Comparison of ENCODE assay signal across 14 cellular contexts in genomic region chr12:93375906-93376305, GRCh38. TPM values are rescaled to one million over a fixed set of nuclear protein-coding genes. Genes with fewer than 3 reads are reported as not detected.
DNase-seq lines count a peak whose midpoint lies in the region; ATAC-seq and TF ChIP-seq lines count a peak whose summit lies in the region.
"Had no signal": no experiment of that assay in that cellular context is flagged by ENCODE, and none has a peak within 500 bp of the region (broad histone marks: within the 10 kb centered on the region; RNA-seq: fewer than 3 reads in every experiment).

No MANE protein-coding gene starts in this region.

- DNase-seq in CD8-positive, alpha-beta memory T cell, result no peak
- no peak for DNase-seq in SK-N-MC (ENCODE audit: low read depth, low spot score)
- no peak for DNase-seq in right cardiac atrium
- no peak for DNase-seq in psoas muscle
- no peak for DNase-seq in activated effector memory CD4-positive, alpha-beta T cell treated with Interleukin-2 at 50 U/mL for 16 hours
- DNase-seq in Kasumi-1 (lab: John Stamatoyannopoulos, UW), result no peak
- DNase-seq: activated CD4-positive, alpha-beta T cell treated with anti-CD3 and anti-CD28 coated beads, Interleukin-2, amount 50 U/mL, for 48 hours; DMS79 treated with DMSO at 0.1 percent for 48 hours; NCI-H446; T1000 had no signal

- H3K9me3 ChIP-seq in CD8-positive, alpha-beta memory T cell (ENCODE audit: low read length), result no peaks in the 10 kb centered on the region
- H3K9me3 ChIP-seq in SK-N-MC (ENCODE audit: low read depth, low read length) (no peaks in the 10 kb centered on the region), right cardiac atrium (ENCODE audit: control insufficient read depth, low read length) (no peaks in the 10 kb centered on the region), psoas muscle (no peaks in the 10 kb centered on the region)

- H3K9ac ChIP-seq in SK-N-MC (ENCODE audit: insufficient read length), result no peak overlapping the region
- H3K9ac ChIP-seq: parathyroid adenoma had no signal

- WGBS in right cardiac atrium, result 93% methylated on average over 6 of the region's 6 CpGs
- WGBS in psoas muscle, 3 donors, result 87 to 95% (median 88%) methylated on average over 6 of the region's 6 CpGs

- no peak overlapping the region for H3K4me3 ChIP-seq in CD8-positive, alpha-beta memory T cell (ENCODE audit: low read length)
- H3K4me3 ChIP-seq in SK-N-MC (peak overlapping the region; percentile 97), right cardiac atrium (ENCODE audit: low read length) (peak overlapping the region; percentile 67), psoas muscle (peak overlapping the region; percentile 78)

- H3K36me3 ChIP-seq in CD8-positive, alpha-beta memory T cell (ENCODE audit: insufficient read depth, low read length), result no peaks in the 10 kb centered on the region
- H3K36me3 ChIP-seq in SK-N-MC (ENCODE audit: insufficient read depth, low read length), result peaks cover 4% of the 10 kb centered on the region; the same call in 1 of the 2 replicates
- H3K36me3 ChIP-seq in psoas muscle (ENCODE audit: insufficient read depth in 1 of 2, low read depth in 1 of 2), result no peaks in the 10 kb centered on the region

- H3K36me3 Mint-ChIP-seq in CD8-positive, alpha-beta memory T cell, result peaks cover 0 to 9% (median 0%) of the 10 kb centered on the region in 3 donors

- H3K4me1 ChIP-seq in CD8-positive, alpha-beta memory T cell (ENCODE audit: insufficient read depth, low read length), result peaks cover 18% of the 10 kb centered on the region
- peaks cover 2% of the 10 kb centered on the region for H3K4me1 ChIP-seq in right cardiac atrium (ENCODE audit: control insufficient read depth, insufficient read depth, low read length)
- peaks cover 46% of the 10 kb centered on the region for H3K4me1 ChIP-seq in psoas muscle

- H3K27ac ChIP-seq in CD8-positive, alpha-beta memory T cell (ENCODE audit: low read depth, low read length), result peak overlapping the region; percentile 64
- H3K27ac ChIP-seq in SK-N-MC (no peak overlapping the region), right cardiac atrium (ENCODE audit: low read length) (peak overlapping the region; percentile 48), psoas muscle (peak overlapping the region; percentile 92)
- H3K27ac ChIP-seq: parathyroid adenoma had no signal

- no peak for TF ChIP-seq CTCF in psoas muscle (IDR thresholded peaks at IDR 0.05)

- H3K27me3 Mint-ChIP-seq in CD8-positive, alpha-beta memory T cell, result peaks cover under 1 to 4% of the 10 kb centered on the region in 2 donors

- no peaks in the 10 kb centered on the region for H3K27me3 ChIP-seq in CD8-positive, alpha-beta memory T cell (ENCODE audit: insufficient read depth, low read length, poor library complexity, severe bottlenecking)
- no peaks in the 10 kb centered on the region for H3K27me3 ChIP-seq in right cardiac atrium (ENCODE audit: control insufficient read depth, insufficient read depth)
- H3K27me3 ChIP-seq in psoas muscle (ENCODE audit: insufficient read depth in 3 of 3, low read length in 2 of 3), result no peaks in the 10 kb centered on the region

- ATAC-seq in right cardiac atrium (no peak), psoas muscle (no peak), GM18870 (IDR thresholded peaks at IDR 0.05; ENCODE audit: unreplicated experiment) (no peak), GM18519 (IDR thresholded peaks at IDR 0.05; ENCODE audit: low FRiP score, unreplicated experiment) (no peak)

- intact Hi-C loops in right cardiac atrium (cut with DNase I) (loop anchor here in 1 of 4 donors (5.0 kb wide), 1 partner anchor 194 kb away; no protein-coding TSS in a partner anchor), psoas muscle (cut with DNase I) (no loop called here)

- POLR2A ChIA-PET in CD8-positive, alpha-beta memory T cell (lab: Charles Lee), result no interaction called here

- H3K4me1 Mint-ChIP-seq in CD8-positive, alpha-beta memory T cell, result peaks cover 18 to 30% (median 27%) of the 10 kb centered on the region in 3 donors

- CTCF ChIA-PET in CD8-positive, alpha-beta memory T cell (lab: Charles Lee), result no interaction called here

- peak overlapping the region in 1 of 8 donors; percentile 16 for H3K27ac Mint-ChIP-seq in CD8-positive, alpha-beta memory T cell
- H3K27ac Mint-ChIP-seq: B cell had no signal

- no peaks in the 10 kb centered on the region for H3K9me3 Mint-ChIP-seq in CD8-positive, alpha-beta memory T cell

- peak overlapping the region in 2 of 7 donors; percentile 49 to 96 for H3K4me3 Mint-ChIP-seq in CD8-positive, alpha-beta memory T cell
- H3K4me3 Mint-ChIP-seq: B cell had no signal

RNA-seq across cellular contexts. Expression of gene NUDT4, which starts 1.8 kb away (rescaled TPM):
- total RNA-seq in CD8-positive, alpha-beta memory T cell, result 10 to 100 TPM; 83.6 to 86.9 TPM
- 37.1 TPM for polyA plus RNA-seq in CD8-positive, alpha-beta memory T cell
- total RNA-seq in right cardiac atrium (100 to 1,000 TPM; 153 to 206 (median 178) TPM), psoas muscle (100 to 1,000 TPM; 187 to 254 (median 211) TPM)
- polyA plus RNA-seq in right cardiac atrium (95.0 TPM), psoas muscle (100 to 1,000 TPM in 1 of 3 donors, 10 to 100 TPM in 2; 48.3 to 108 (median 76.1) TPM)
